Comparison of ENCODE assay signal across 19 cellular contexts in genomic region chr2:120531365-120531764, GRCh38.
"Had no signal": no experiment of that assay in that cellular context is flagged by ENCODE, and none has a peak within 500 bp of the region (broad histone marks: within the 10 kb centered on the region; RNA-seq: fewer than 3 reads in every experiment).

No MANE protein-coding gene starts in this region.

- H3K4me3 Mint-ChIP-seq: activated T-cell treated with anti-CD3 and anti-CD28 coated beads, Interleukin-2, amount 50 U/mL, for 72 hours; neural crest cell; type B pancreatic cell had no signal

- H3K36me3 Mint-ChIP-seq: type B pancreatic cell had no signal

- ATAC-seq: activated T-cell treated with anti-CD3 and anti-CD28 coated beads, Interleukin-2, amount 50 U/mL, for 72 hours; left lobe of liver had no signal

- H3K4me1 ChIP-seq: breast epithelium, testis had no signal

- H3K36me3 ChIP-seq: breast epithelium had no signal

- H3K27me3 ChIP-seq: breast epithelium, testis had no signal

- H3K9me3 Mint-ChIP-seq: activated T-cell treated with anti-CD3 and anti-CD28 coated beads, Interleukin-2, amount 50 U/mL, for 72 hours; type B pancreatic cell had no signal

- DNase-seq: activated CD4-positive, CD25-positive, alpha-beta regulatory T cell treated with anti-CD3 and anti-CD28 coated beads, Interleukin-2, amount 50 U/mL, for 72 hours; activated CD8-positive, alpha-beta memory T cell treated with anti-CD3 and anti-CD28 coated beads for 24 hours; activated CD8-positive, alpha-beta memory T cell treated with anti-CD3 and anti-CD28 coated beads, Interleukin-2, amount 50 U/mL, for 48 hours; activated effector memory CD4-positive, alpha-beta T cell treated with anti-CD3 and anti-CD28 coated beads, Interleukin-2, amount 50 U/mL, for 16 hours; activated naive CD4-positive, alpha-beta T cell treated with anti-CD3 and anti-CD28 coated beads, Interleukin-2, amount 50 U/mL, for 16 hours; activated T-cell treated with anti-CD3 and anti-CD28 coated beads, Interleukin-2, amount 50 U/mL, for 72 hours; cortex of kidney; foreskin melanocyte; hypothalamus; kidney; small intestine; stimulated activated CD4-positive, alpha-beta T cell treated with anti-CD3 and anti-CD28 coated beads, Interleukin-15, amount 100 ng/mL, for 24 hours; stimulated activated CD4-positive, alpha-beta T cell treated with anti-CD3 and anti-CD28 coated beads, Interleukin-4, amount 100 ng/mL, for 1 hour; T1000 had no signal

- H3K9me3 ChIP-seq: breast epithelium, testis had no signal

- H3K27ac ChIP-seq: testis had no signal

- H3K27ac Mint-ChIP-seq: activated T-cell treated with anti-CD3 and anti-CD28 coated beads, Interleukin-2, amount 50 U/mL, for 72 hours; type B pancreatic cell had no signal

- H3K4me3 ChIP-seq: breast epithelium, testis had no signal
